8 cellular contexts compared by ENCODE assay signal in the genomic region with DNA sequence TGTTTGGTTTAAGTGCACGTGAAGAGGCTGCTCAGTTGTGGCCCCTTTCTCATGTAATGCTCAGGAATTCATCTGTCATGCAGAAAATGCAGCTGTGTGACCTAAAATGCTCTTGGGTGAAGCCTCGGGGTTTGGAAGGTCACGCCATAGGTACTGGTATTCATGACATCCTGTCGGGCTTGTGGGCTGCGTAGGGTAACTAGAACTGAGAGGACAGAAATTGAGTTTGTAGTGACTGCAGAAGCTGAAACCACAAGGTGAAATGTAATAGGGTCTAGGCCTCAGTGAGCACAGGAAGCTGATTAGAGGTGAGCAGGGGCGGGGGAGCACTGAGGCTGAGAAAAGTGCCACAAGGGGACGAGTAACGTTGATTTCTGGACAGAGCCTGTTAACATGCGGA.
DNase-seq lines count a peak whose midpoint lies in the region; ATAC-seq and TF ChIP-seq lines count a peak whose summit lies in the region.

No MANE protein-coding gene starts in this region.

- no peak overlapping the region for H3K4me3 ChIP-seq in Jurkat, Clone E6-1 (ENCODE audit: low read length)
- no peak overlapping the region for H3K4me3 ChIP-seq in colonic mucosa

- no peak overlapping the region for H3K27ac ChIP-seq in colonic mucosa

- CTCF ChIA-PET in GM10248 (lab: Yijun Ruan, JAX): interaction anchor here (1.0 to 1.6 kb wide), 2 partner anchors 56 to 60 kb away, joined by 3 to 4 read pairs; no protein-coding TSS in a partner anchor

- H3K27me3 ChIP-seq in colonic mucosa: no peaks in the 10 kb centered on the region

- POLR2A ChIA-PET in GM10248 (lab: Yijun Ruan, JAX): no interaction called here

- H3K36me3 ChIP-seq in colonic mucosa: no peaks in the 10 kb centered on the region

- intact Hi-C loops in colonic mucosa (cut with DNase I): no loop called here

- DNase-seq in GM10248 (ENCODE audit: extremely low spot score) (peak; percentile 72), NCI-H345 treated with DMSO at 0.1 percent for 48 hours (lab: John Stamatoyannopoulos, UW; ENCODE audit: unreplicated experiment) (no peak), colonic mucosa (no peak), KG1 (lab: John Stamatoyannopoulos, UW) (no peak), SW480 (ENCODE audit: low spot score) (no peak)
- peak; percentile 77 for DNase-seq in Jurkat, Clone E6-1 (ENCODE audit: low read depth, low spot score)
- DNase-seq in effector CD4-positive, alpha-beta T cell: peak; percentile 13

- no peak for TF ChIP-seq CTCF in GM10248 (IDR thresholded peaks at IDR 0.05; ENCODE audit: control extremely low read depth, extremely low read depth, low read depth, missing control alignments)
- no peak for TF ChIP-seq CTCF in colonic mucosa (IDR thresholded peaks at IDR 0.05)

- H3K9me3 ChIP-seq in colonic mucosa: no peaks in the 10 kb centered on the region

- no peak overlapping the region for H3K9ac ChIP-seq in colonic mucosa (ENCODE audit: low read depth in 2 of 2, low read length in 2 of 2)

- ATAC-seq in GM21528 (IDR thresholded peaks at IDR 0.05; ENCODE audit: low FRiP score, unreplicated experiment): peak; percentile 99

- no peaks in the 10 kb centered on the region for H3K4me1 ChIP-seq in colonic mucosa

Comparison
In these comparisons a context has a peak if more than half of its experiments do, and no peak if none do; other contexts are left out.
1. DNase-seq: peak in GM10248 (single experiment), Jurkat, Clone E6-1 (single experiment) and effector CD4-positive, alpha-beta T cell (single experiment); none in NCI-H345 treated with DMSO at 0.1 percent for 48 hours (single experiment), colonic mucosa (single experiment), KG1 (single experiment) and SW480 (single experiment).